Comparison of ENCODE assay signal across 15 cellular contexts in genomic region chr1:25766721-25767436, GRCh38. TPM values are rescaled to one million over a fixed set of nuclear protein-coding genes. Genes with fewer than 3 reads are reported as not detected.
DNase-seq lines count a peak whose midpoint lies in the region; ATAC-seq and TF ChIP-seq lines count a peak whose summit lies in the region.
"Had no signal": no experiment of that assay in that cellular context is flagged by ENCODE, and none has a peak within 500 bp of the region (broad histone marks: within the 10 kb centered on the region; RNA-seq: fewer than 3 reads in every experiment).

No MANE protein-coding gene starts in this region.

- no peak overlapping the region for H3K27ac Mint-ChIP-seq in immature natural killer cell
- H3K27ac Mint-ChIP-seq in CD8-positive, alpha-beta memory T cell, result no peak overlapping the region
- H3K27ac Mint-ChIP-seq: activated T-helper 1 cell treated with anti-CD3 and anti-CD28 coated beads, Interleukin-12 subunit alpha, Interleukin-12 subunit beta, Interleukin-2, Interleukin-4 antibody, amounts not matched to agents 30 ng/mL and 10 ng/mL and 1 ng/mL, durations not matched to agents 14 hours and 24 hours and 36 hours; dendritic cell treated with granulocyte-macrophage colony-stimulating factor and Interleukin-4, amounts not matched to agents 40 ng/mL and 50 ng/mL, for 4 days; GM23338 had no signal

- 11% methylated on average over 6 of the region's 13 CpGs for WGBS in mammary epithelial cell (ENCODE audit: low coverage, missing lambda C conversion rate)
- WGBS in suprapubic skin, result 62% methylated on average over 11 of the region's 13 CpGs

- H3K36me3 Mint-ChIP-seq in immature natural killer cell, result peaks cover 0 to 14% (median 6%) of the 10 kb centered on the region in 3 donors
- H3K36me3 Mint-ChIP-seq in CD8-positive, alpha-beta memory T cell, result peaks cover 0 to 36% (median 6%) of the 10 kb centered on the region in 3 donors

- no peak overlapping the region for H3K4me3 Mint-ChIP-seq in immature natural killer cell
- H3K4me3 Mint-ChIP-seq in CD8-positive, alpha-beta memory T cell, result no peak overlapping the region
- H3K4me3 Mint-ChIP-seq: activated T-helper 1 cell treated with anti-CD3 and anti-CD28 coated beads, Interleukin-12 subunit alpha, Interleukin-12 subunit beta, Interleukin-2, Interleukin-4 antibody, amounts not matched to agents 30 ng/mL and 10 ng/mL and 1 ng/mL, durations not matched to agents 14 hours and 24 hours and 36 hours; dendritic cell treated with granulocyte-macrophage colony-stimulating factor and Interleukin-4, amounts not matched to agents 40 ng/mL and 50 ng/mL, for 4 days; GM23338 had no signal

- CTCF ChIA-PET in mammary epithelial cell (lab: Charles Lee; ENCODE audit: low non-redundant PET), result interaction anchor here (0.6 kb wide), 1 partner anchor 9 kb away, joined by 3 read pairs; no protein-coding TSS in a partner anchor
- CTCF ChIA-PET in CD8-positive, alpha-beta memory T cell (lab: Charles Lee), result interaction anchor here (1.5 kb wide), 1 partner anchor 8 kb away, joined by 4 read pairs; no protein-coding TSS in a partner anchor

- intact Hi-C loops in breast epithelium (cut with DNase I; ENCODE audit: low total_unique reads) (no loop called here), mammary epithelial cell (cut with micrococcal nuclease) (no loop called here)

- H3K27me3 ChIP-seq in breast epithelium (no peaks in the 10 kb centered on the region), mammary epithelial cell (ENCODE audit: insufficient read depth, low read length) (no peaks in the 10 kb centered on the region), foreskin keratinocyte (peaks cover 24% of the 10 kb centered on the region), suprapubic skin (no peaks in the 10 kb centered on the region)
- no peaks in the 10 kb centered on the region for H3K27me3 ChIP-seq in CD8-positive, alpha-beta memory T cell (ENCODE audit: insufficient read depth, low read length, poor library complexity, severe bottlenecking)

- DNase-seq in breast epithelium (ENCODE audit: low spot score in 2 of 2), result peak; percentile 88 to 89
- DNase-seq in mammary epithelial cell, result no peak
- peak; percentile 60 for DNase-seq in NCI-H69 (lab: John Stamatoyannopoulos, UW)
- DNase-seq in foreskin keratinocyte, result no peak
- DNase-seq in suprapubic skin (ENCODE audit: low spot score in 2 of 2), result no peak
- DNase-seq in immature natural killer cell, result no peak
- no peak for DNase-seq in CD8-positive, alpha-beta memory T cell
- DNase-seq in NCI-H2107 treated with DMSO at 0.1 percent for 48 hours (lab: John Stamatoyannopoulos, UW; ENCODE audit: unreplicated experiment), result no peak
- DNase-seq: activated CD4-positive, alpha-beta T cell treated with anti-CD3 and anti-CD28 coated beads, Interleukin-2, amount 50 U/mL, for 48 hours; mesenchymal stem cell; nucleus accumbens; stimulated activated CD4-positive, alpha-beta T cell treated with anti-CD3 and anti-CD28 coated beads, Interleukin-12 subunit alpha, Interleukin-12 subunit beta, amount 100 ng/mL, for 4 hours had no signal

- peaks cover 0 to 6% of the 10 kb centered on the region in 2 donors for H3K4me1 Mint-ChIP-seq in immature natural killer cell
- H3K4me1 Mint-ChIP-seq in CD8-positive, alpha-beta memory T cell, result peaks cover 8 to 21% (median 14%) of the 10 kb centered on the region in 3 donors

- TF ChIP-seq POLR2A in breast epithelium (IDR thresholded peaks at IDR 0.05) (no peak), suprapubic skin (IDR thresholded peaks at IDR 0.05) (no peak)

- no peak overlapping the region for H2AFZ ChIP-seq in mammary epithelial cell (ENCODE audit: low read depth, low read length)
- H2AFZ ChIP-seq: GM23338 had no signal

- TF ChIP-seq CTCF in breast epithelium (IDR thresholded peaks at IDR 0.05) (no peak), mammary epithelial cell (conservative IDR thresholded peaks at IDR 0.05 in 1 of 2, IDR thresholded peaks at IDR 0.05 in 1 of 2; ENCODE audit: extremely low read depth in 1 of 2, insufficient read depth in 1 of 2, low read depth in 1 of 2, low read length in 2 of 2) (no peak), foreskin keratinocyte (conservative IDR thresholded peaks at IDR 0.05) (no peak), suprapubic skin (IDR thresholded peaks at IDR 0.05) (no peak)

- H3K4me3 ChIP-seq in breast epithelium (peak overlapping the region in 1 of 3 donors; percentile 4), mammary epithelial cell (replicated peaks in 1 of 3; ENCODE audit: insufficient read depth in 1 of 3, low read depth in 2 of 3, low read length in 3 of 3) (no peak overlapping the region), suprapubic skin (no peak overlapping the region)
- H3K4me3 ChIP-seq in CD8-positive, alpha-beta memory T cell (ENCODE audit: low read length), result no peak overlapping the region
- H3K4me3 ChIP-seq: GM23338 had no signal

- in situ Hi-C loops in mammary epithelial cell (cut with MboI; ENCODE audit: low sequenced_read_pairs in 2 of 2), result no loop called here

- peak; percentile 27 for ATAC-seq in foreskin keratinocyte

- H4K20me1 ChIP-seq in mammary epithelial cell (ENCODE audit: insufficient read depth, low read length), result no peaks in the 10 kb centered on the region

- no peak overlapping the region for H3K27ac ChIP-seq in breast epithelium
- H3K27ac ChIP-seq in mammary epithelial cell (ENCODE audit: insufficient read depth, low read depth, low read length), result no peak overlapping the region
- H3K27ac ChIP-seq in foreskin keratinocyte, result no peak overlapping the region
- H3K27ac ChIP-seq in suprapubic skin, result peak overlapping the region; percentile 76
- H3K27ac ChIP-seq in CD8-positive, alpha-beta memory T cell (ENCODE audit: low read depth, low read length), result no peak overlapping the region

- no peaks in the 10 kb centered on the region for H3K9me3 ChIP-seq in breast epithelium
- no peaks in the 10 kb centered on the region for H3K9me3 ChIP-seq in mammary epithelial cell (replicated peaks; ENCODE audit: insufficient read depth, low read length)
- H3K9me3 ChIP-seq in suprapubic skin, result no peaks in the 10 kb centered on the region
- no peaks in the 10 kb centered on the region for H3K9me3 ChIP-seq in CD8-positive, alpha-beta memory T cell (ENCODE audit: low read length)

- no peaks in the 10 kb centered on the region for H3K9me3 Mint-ChIP-seq in immature natural killer cell
- H3K9me3 Mint-ChIP-seq in CD8-positive, alpha-beta memory T cell, result no peaks in the 10 kb centered on the region
- H3K9me3 Mint-ChIP-seq: activated T-helper 1 cell treated with anti-CD3 and anti-CD28 coated beads, Interleukin-12 subunit alpha, Interleukin-12 subunit beta, Interleukin-2, Interleukin-4 antibody, amounts not matched to agents 30 ng/mL and 10 ng/mL and 1 ng/mL, durations not matched to agents 14 hours and 24 hours and 36 hours; dendritic cell treated with granulocyte-macrophage colony-stimulating factor and Interleukin-4, amounts not matched to agents 40 ng/mL and 50 ng/mL, for 4 days; GM23338 had no signal

- TF ChIP-seq EP300 in suprapubic skin (IDR thresholded peaks at IDR 0.05), result no peak

- H3K36me3 ChIP-seq in breast epithelium (no peaks in the 10 kb centered on the region), mammary epithelial cell (ENCODE audit: insufficient read depth, low read length) (no peaks in the 10 kb centered on the region), suprapubic skin (peaks cover 10% of the 10 kb centered on the region)
- no peaks in the 10 kb centered on the region for H3K36me3 ChIP-seq in CD8-positive, alpha-beta memory T cell (ENCODE audit: insufficient read depth, low read length)

- no peaks in the 10 kb centered on the region for H3K79me2 ChIP-seq in mammary epithelial cell (ENCODE audit: insufficient read depth, low read length)

- no peak overlapping the region for H3K9ac ChIP-seq in mammary epithelial cell (ENCODE audit: insufficient read depth, low read length)

- H3K4me1 ChIP-seq in breast epithelium (no peaks in the 10 kb centered on the region), mammary epithelial cell (ENCODE audit: insufficient read depth, low read length) (no peaks in the 10 kb centered on the region), foreskin keratinocyte (no peaks in the 10 kb centered on the region), suprapubic skin (peaks cover 38% of the 10 kb centered on the region)
- H3K4me1 ChIP-seq in CD8-positive, alpha-beta memory T cell (ENCODE audit: insufficient read depth, low read length), result peaks cover 53% of the 10 kb centered on the region

- POLR2A ChIA-PET in CD8-positive, alpha-beta memory T cell (lab: Charles Lee), result interaction anchor here (0.5 kb wide), 1 partner anchor 404 kb away, joined by 4 read pairs; no protein-coding TSS in a partner anchor

- BruUV-seq in mammary epithelial cell (replicated peaks; lab: Mats Ljungman, UMichigan), result no TSS peak

- no peak overlapping the region for H3K4me2 ChIP-seq in mammary epithelial cell (ENCODE audit: insufficient read depth, low read depth, low read length)
- H3K4me2 ChIP-seq: GM23338 had no signal

- peaks cover 1 to 2% (median 1%) of the 10 kb centered on the region in 3 donors for H3K27me3 Mint-ChIP-seq in immature natural killer cell (ENCODE audit: low read depth in 3 of 3)
- H3K27me3 Mint-ChIP-seq in CD8-positive, alpha-beta memory T cell, result no peaks in the 10 kb centered on the region

- dilution Hi-C loops in mammary epithelial cell (cut with HindIII; ENCODE audit: low sequenced_read_pairs), result loop anchor here (5.0 kb wide), 1 partner anchor 35 kb away; the partner anchor contains the start of gene SELENON

RNA-seq across cellular contexts. Expression of gene SELENON, which starts 33.1 kb away (rescaled TPM):
- 10 to 100 TPM; 16.6 to 39.0 (median 22.1) TPM for total RNA-seq in breast epithelium
- 10 to 100 TPM; 14.3 to 53.9 TPM for total RNA-seq in mammary epithelial cell
- polyA plus RNA-seq in mammary epithelial cell, result 41.7 TPM
- 70.3 TPM for polyA minus RNA-seq in mammary epithelial cell
- total RNA-seq in foreskin keratinocyte, result 52.7 and 53.3 TPM in 2 replicates
- 55.2 and 63.1 TPM in 2 replicates for polyA plus RNA-seq in foreskin keratinocyte
- total RNA-seq in suprapubic skin, result 10 to 100 TPM; 21.9 to 39.3 (median 26.9) TPM
- polyA plus RNA-seq in immature natural killer cell, result 1 to 10 TPM in 1 of 3 donors, under 1 TPM in 2; 0.79 to 1.6 (median 0.90) TPM
- 10 to 100 TPM; 10.6 to 11.7 TPM for total RNA-seq in CD8-positive, alpha-beta memory T cell
- polyA plus RNA-seq in CD8-positive, alpha-beta memory T cell, result 4.6 TPM

RNA-seq across cellular contexts. Expression of gene MTFR1L, which starts 52.9 kb away (rescaled TPM):
- total RNA-seq in breast epithelium (10 to 100 TPM; 71.6 to 79.2 (median 75.4) TPM), mammary epithelial cell (10 to 100 TPM; 31.2 to 39.0 TPM), foreskin keratinocyte (24.1 and 25.2 TPM in 2 replicates), suprapubic skin (10 to 100 TPM; 35.2 to 79.3 (median 48.1) TPM)
- polyA plus RNA-seq in mammary epithelial cell (27.1 TPM), foreskin keratinocyte (20.8 and 21.7 TPM in 2 replicates), immature natural killer cell (10 to 100 TPM; 36.0 to 66.5 (median 43.5) TPM)
- polyA minus RNA-seq in mammary epithelial cell, result 44.1 TPM
- total RNA-seq in CD8-positive, alpha-beta memory T cell, result 10 to 100 TPM; 30.2 to 33.5 TPM
- 29.7 TPM for polyA plus RNA-seq in CD8-positive, alpha-beta memory T cell

Comparison
In these comparisons a context has a peak if more than half of its experiments do, and no peak if none do; other contexts are left out.
1. DNase-seq: peak in breast epithelium (2 of 2) and NCI-H69 (single experiment); none in mammary epithelial cell (single experiment), foreskin keratinocyte (0 of 2), suprapubic skin (0 of 2), immature natural killer cell (0 of 3), CD8-positive, alpha-beta memory T cell (0 of 5) and NCI-H2107 treated with DMSO at 0.1 percent for 48 hours (single experiment).